In the genomic region with DNA sequence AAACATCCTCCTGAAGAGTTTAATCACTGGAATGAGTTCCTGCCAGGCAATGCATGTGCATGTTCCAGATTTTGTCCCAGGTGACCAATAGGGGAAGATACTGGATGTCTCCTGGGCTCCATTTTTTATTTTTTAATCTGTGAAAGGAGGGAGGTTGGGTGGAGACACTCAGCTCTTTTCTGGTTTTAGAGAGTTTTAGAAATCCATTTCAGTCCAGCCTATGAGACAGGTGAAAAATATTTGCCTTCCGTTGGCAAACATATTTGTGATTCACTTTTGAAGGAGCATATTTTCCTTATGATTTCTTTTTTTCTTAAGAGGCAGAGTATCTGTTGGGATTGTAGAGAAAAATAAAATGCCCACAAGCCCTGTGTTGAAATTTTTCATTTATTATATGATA, we compare ENCODE assay signal across 18 cellular contexts.
A peak's percentile ranks its signal among the peaks of the same experiment; 100 is the strongest.
DNase-seq lines count a peak whose midpoint lies in the region; ATAC-seq and TF ChIP-seq lines count a peak whose summit lies in the region.
"Had no signal": no experiment of that assay in that cellular context is flagged by ENCODE, and none has a peak within 500 bp of the region (broad histone marks: within the 10 kb centered on the region; RNA-seq: fewer than 3 reads in every experiment).

No MANE protein-coding gene starts in this region.

- POLR2A ChIA-PET in activated CD8-positive, alpha-beta T cell treated with anti-CD3 and anti-CD28 coated beads for 36 hours (lab: Charles Lee): no interaction called here

- H3K36me3 Mint-ChIP-seq in mesothelial cell of epicardium: peaks cover 10% of the 10 kb centered on the region
- no peaks in the 10 kb centered on the region for H3K36me3 Mint-ChIP-seq in stimulated activated effector memory CD8-positive, alpha-beta T cell treated with anti-CD3 and anti-CD28 coated beads, Interleukin-12 subunit alpha, Interleukin-12 subunit beta, amount 100 ng/mL, for 72 hours
- H3K36me3 Mint-ChIP-seq in activated CD8-positive, alpha-beta T cell treated with anti-CD3 and anti-CD28 coated beads for 36 hours (ENCODE audit: low read depth): no peaks in the 10 kb centered on the region
- H3K36me3 Mint-ChIP-seq: brain had no signal

- no peak overlapping the region for H3K27ac ChIP-seq in mammary epithelial cell (ENCODE audit: insufficient read depth, low read depth, low read length)

- H3K36me3 ChIP-seq in mammary epithelial cell (ENCODE audit: insufficient read depth, low read length): no peaks in the 10 kb centered on the region
- H3K36me3 ChIP-seq: esophagus muscularis mucosa had no signal

- no TSS peak for BruUV-seq in mammary epithelial cell (replicated peaks; lab: Mats Ljungman, UMichigan)

- in situ Hi-C loops in mammary epithelial cell (cut with MboI; ENCODE audit: low sequenced_read_pairs in 2 of 2): loop anchor here in 1 of 2 donors (5.0 kb wide), 1 partner anchor 287 kb away; no protein-coding TSS in a partner anchor

- no peaks in the 10 kb centered on the region for H3K9me3 ChIP-seq in mammary epithelial cell (replicated peaks; ENCODE audit: insufficient read depth, low read length)
- H3K9me3 ChIP-seq: esophagus muscularis mucosa had no signal

- H2AFZ ChIP-seq in mammary epithelial cell (ENCODE audit: low read depth, low read length): peak overlapping the region; percentile 4

- H3K27ac Mint-ChIP-seq in mesothelial cell of epicardium: peak overlapping the region; percentile 38
- H3K27ac Mint-ChIP-seq in stimulated activated effector memory CD8-positive, alpha-beta T cell treated with anti-CD3 and anti-CD28 coated beads, Interleukin-12 subunit alpha, Interleukin-12 subunit beta, amount 100 ng/mL, for 72 hours: no peak overlapping the region
- H3K27ac Mint-ChIP-seq in activated CD8-positive, alpha-beta T cell treated with anti-CD3 and anti-CD28 coated beads for 36 hours: no peak overlapping the region
- H3K27ac Mint-ChIP-seq: activated T-cell treated with anti-CD3 and anti-CD28 coated beads, Interleukin-2, amount 50 U/mL, for 24 hours; brain had no signal

- H3K27me3 ChIP-seq in mammary epithelial cell (ENCODE audit: insufficient read depth, low read length): no peaks in the 10 kb centered on the region
- H3K27me3 ChIP-seq: esophagus muscularis mucosa had no signal

- no peak overlapping the region for H3K4me3 Mint-ChIP-seq in mesothelial cell of epicardium
- no peak overlapping the region for H3K4me3 Mint-ChIP-seq in stimulated activated effector memory CD8-positive, alpha-beta T cell treated with anti-CD3 and anti-CD28 coated beads, Interleukin-12 subunit alpha, Interleukin-12 subunit beta, amount 100 ng/mL, for 72 hours
- no peak overlapping the region for H3K4me3 Mint-ChIP-seq in activated CD8-positive, alpha-beta T cell treated with anti-CD3 and anti-CD28 coated beads for 36 hours
- H3K4me3 Mint-ChIP-seq: activated T-cell treated with anti-CD3 and anti-CD28 coated beads, Interleukin-2, amount 50 U/mL, for 24 hours; brain; neural crest cell had no signal

- H3K9ac ChIP-seq in mammary epithelial cell (ENCODE audit: insufficient read depth, low read length): no peak overlapping the region

- peaks cover 27% of the 10 kb centered on the region for H3K4me1 ChIP-seq in mammary epithelial cell (ENCODE audit: insufficient read depth, low read length)

- intact Hi-C loops in mammary epithelial cell (cut with micrococcal nuclease): no loop called here
- intact Hi-C loops in activated CD8-positive, alpha-beta T cell treated with anti-CD3 and anti-CD28 coated beads for 36 hours (cut with micrococcal nuclease): no loop called here

- H3K9me3 Mint-ChIP-seq in mesothelial cell of epicardium: no peaks in the 10 kb centered on the region
- H3K9me3 Mint-ChIP-seq in stimulated activated effector memory CD8-positive, alpha-beta T cell treated with anti-CD3 and anti-CD28 coated beads, Interleukin-12 subunit alpha, Interleukin-12 subunit beta, amount 100 ng/mL, for 72 hours: no peaks in the 10 kb centered on the region
- no peaks in the 10 kb centered on the region for H3K9me3 Mint-ChIP-seq in activated CD8-positive, alpha-beta T cell treated with anti-CD3 and anti-CD28 coated beads for 36 hours
- H3K9me3 Mint-ChIP-seq: activated T-cell treated with anti-CD3 and anti-CD28 coated beads, Interleukin-2, amount 50 U/mL, for 24 hours; brain had no signal

- no peaks in the 10 kb centered on the region for H4K20me1 ChIP-seq in mammary epithelial cell (ENCODE audit: insufficient read depth, low read length)

- no peak overlapping the region for H3K4me3 ChIP-seq in mammary epithelial cell (replicated peaks in 1 of 3; ENCODE audit: insufficient read depth in 1 of 3, low read depth in 2 of 3, low read length in 3 of 3)
- H3K4me3 ChIP-seq: esophagus muscularis mucosa had no signal

- WGBS in mammary epithelial cell (ENCODE audit: low coverage, missing lambda C conversion rate): 20% methylated on average over 1 of the region's 1 CpG

- TF ChIP-seq CTCF in mammary epithelial cell (conservative IDR thresholded peaks at IDR 0.05 in 1 of 2, IDR thresholded peaks at IDR 0.05 in 1 of 2; ENCODE audit: extremely low read depth in 1 of 2, insufficient read depth in 1 of 2, low read depth in 1 of 2, low read length in 2 of 2) (no peak), mesothelial cell of epicardium (IDR thresholded peaks at IDR 0.05; ENCODE audit: unreplicated experiment) (no peak)
- no peak for TF ChIP-seq CTCF in activated CD8-positive, alpha-beta T cell treated with anti-CD3 and anti-CD28 coated beads for 36 hours (IDR thresholded peaks at IDR 0.05)

- peak; percentile 40 for DNase-seq in AG08395 (ENCODE audit: low spot score)
- DNase-seq in HS-27A (ENCODE audit: low read depth): peak; percentile 64
- peak; percentile 51 for DNase-seq in mammary epithelial cell
- no peak for DNase-seq in mesothelial cell of epicardium (ENCODE audit: low spot score in 2 of 2, unreplicated experiment in 2 of 2)
- no peak for DNase-seq in stimulated activated effector memory CD8-positive, alpha-beta T cell treated with anti-CD3 and anti-CD28 coated beads, Interleukin-12 subunit alpha, Interleukin-12 subunit beta, amount 100 ng/mL, for 72 hours (ENCODE audit: low spot score in 2 of 2)
- DNase-seq in activated CD8-positive, alpha-beta T cell treated with anti-CD3 and anti-CD28 coated beads for 36 hours: no peak
- DNase-seq: activated CD4-positive, alpha-beta T cell treated with anti-CD3 and anti-CD28 coated beads, Interleukin-2, amount 50 U/mL, for 4 hours; activated naive CD4-positive, alpha-beta T cell treated with anti-CD3 and anti-CD28 coated beads, Interleukin-2, amount 50 U/mL, for 16 hours; activated T-cell treated with anti-CD3 and anti-CD28 coated beads, Interleukin-2, amount 50 U/mL, for 24 hours; COR-L47; head of caudate nucleus; KG1; stimulated activated naive CD8-positive, alpha-beta T cell treated with anti-CD3 and anti-CD28 coated beads, Interleukin-15, Interleukin-2, amounts not matched to agents 100 U/mL and 50 U/mL, for 24 hours had no signal

- H3K4me1 Mint-ChIP-seq in mesothelial cell of epicardium: peaks cover 32% of the 10 kb centered on the region
- H3K4me1 Mint-ChIP-seq in stimulated activated effector memory CD8-positive, alpha-beta T cell treated with anti-CD3 and anti-CD28 coated beads, Interleukin-12 subunit alpha, Interleukin-12 subunit beta, amount 100 ng/mL, for 72 hours: no peaks in the 10 kb centered on the region
- peaks cover 5% of the 10 kb centered on the region for H3K4me1 Mint-ChIP-seq in activated CD8-positive, alpha-beta T cell treated with anti-CD3 and anti-CD28 coated beads for 36 hours (ENCODE audit: low read depth)

- no peaks in the 10 kb centered on the region for H3K27me3 Mint-ChIP-seq in mesothelial cell of epicardium (ENCODE audit: low read depth)
- H3K27me3 Mint-ChIP-seq in activated CD8-positive, alpha-beta T cell treated with anti-CD3 and anti-CD28 coated beads for 36 hours: peaks cover 13% of the 10 kb centered on the region

- no peak for ATAC-seq in HG03378 (IDR thresholded peaks at IDR 0.05; ENCODE audit: unreplicated experiment)
- ATAC-seq in HG02840 (IDR thresholded peaks at IDR 0.05; ENCODE audit: low FRiP score, unreplicated experiment): no peak
- no peak for ATAC-seq in stimulated activated effector memory CD8-positive, alpha-beta T cell treated with anti-CD3 and anti-CD28 coated beads, Interleukin-12 subunit alpha, Interleukin-12 subunit beta, amount 100 ng/mL, for 72 hours
- ATAC-seq in activated CD8-positive, alpha-beta T cell treated with anti-CD3 and anti-CD28 coated beads for 36 hours: no peak
- ATAC-seq: stimulated activated naive CD8-positive, alpha-beta T cell treated with anti-CD3 and anti-CD28 coated beads, Interleukin-15, Interleukin-2, amounts not matched to agents 100 U/mL and 50 U/mL, for 24 hours had no signal

- dilution Hi-C loops in mammary epithelial cell (cut with HindIII; ENCODE audit: low sequenced_read_pairs): no loop called here

- CTCF ChIA-PET in mammary epithelial cell (lab: Charles Lee; ENCODE audit: low non-redundant PET): no interaction called here
- CTCF ChIA-PET in activated CD8-positive, alpha-beta T cell treated with anti-CD3 and anti-CD28 coated beads for 36 hours (lab: Charles Lee): interaction anchor here (1.3 to 4.2 kb wide), 3 partner anchors 10 to 11 kb away, joined by 3 to 30 read pairs (median 3); no protein-coding TSS in a partner anchor

- H3K79me2 ChIP-seq in mammary epithelial cell (ENCODE audit: insufficient read depth, low read length): no peaks in the 10 kb centered on the region

- H3K4me2 ChIP-seq in mammary epithelial cell (ENCODE audit: insufficient read depth, low read depth, low read length): no peak overlapping the region

Comparison
In these comparisons a context has a peak if more than half of its experiments do, and no peak if none do; other contexts are left out.
1. DNase-seq: peak in AG08395 (single experiment), HS-27A (single experiment) and mammary epithelial cell (single experiment); none in mesothelial cell of epicardium (0 of 2), stimulated activated effector memory CD8-positive, alpha-beta T cell treated with anti-CD3 and anti-CD28 coated beads, Interleukin-12 subunit alpha, Interleukin-12 subunit beta, amount 100 ng/mL, for 72 hours (0 of 2) and activated CD8-positive, alpha-beta T cell treated with anti-CD3 and anti-CD28 coated beads for 36 hours (single experiment).